ENCODE assay signal across 1 cellular context in the genomic region with DNA sequence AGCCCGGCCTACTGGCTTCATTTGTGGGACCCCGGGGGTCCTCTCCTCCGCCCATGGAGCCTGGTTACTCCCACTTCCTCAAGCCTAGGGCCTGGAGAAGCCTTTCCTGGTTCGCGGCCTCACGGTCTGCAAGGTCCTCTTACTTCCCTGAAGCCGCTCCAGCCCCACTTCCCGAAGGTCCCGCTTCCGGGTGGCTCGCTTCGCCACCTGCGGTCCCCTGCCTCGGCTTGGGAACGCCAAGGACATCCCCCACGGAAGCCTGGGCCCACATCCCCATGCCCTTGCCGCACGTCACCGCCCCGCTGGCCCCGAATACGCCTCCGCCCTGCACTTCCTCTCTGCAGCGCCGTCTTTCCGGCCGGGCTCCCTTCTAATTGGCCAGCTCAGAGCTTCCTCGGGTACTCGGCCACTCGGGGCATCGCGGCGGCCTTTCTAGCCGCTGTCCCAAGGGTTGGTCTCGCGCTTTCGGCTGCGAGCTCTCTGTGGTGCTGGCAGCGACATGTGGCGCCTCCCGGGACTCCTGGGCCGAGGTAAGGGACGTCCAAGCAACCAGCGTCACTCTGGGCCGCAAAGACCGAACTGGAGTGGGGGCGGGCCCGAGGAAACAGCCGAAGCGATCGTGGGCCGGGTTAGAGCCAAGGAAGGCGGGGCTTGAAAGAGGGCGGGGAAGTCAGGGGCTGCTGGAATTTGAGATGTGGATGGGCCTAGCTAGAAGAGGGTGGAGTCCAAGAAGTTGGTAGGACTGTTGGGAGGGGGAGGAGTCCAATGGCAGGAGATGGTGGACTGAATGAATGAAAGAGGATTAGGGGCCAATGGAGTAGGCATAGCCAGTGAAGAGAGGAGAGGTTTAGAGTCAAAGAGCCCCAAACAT.
TF ChIP-seq lines count a peak whose summit lies in the region.

Gene DELE1 (plus strand): TSS at position 429 of the 871 bp plus-strand sequence. CDS start 71 bp downstream, at position 500.

TF ChIP-seq in WTC11, 78 proteins besides CTCF, POLR2A, EP300 and RAD21 (continued from another document and continues in another):
- TF ChIP-seq ATF2 (CRISPR knock-in tag; IDR thresholded peaks at IDR 0.05; ENCODE audit: borderline replicate concordance, low read depth) = no peak
- TF ChIP-seq ZNF263 (CRISPR knock-in tag; IDR thresholded peaks at IDR 0.05; ENCODE audit: low read depth) = no peak
- TF ChIP-seq TCF7 (CRISPR knock-in tag; IDR thresholded peaks at IDR 0.05; ENCODE audit: low read depth) = no peak
- no peak for TF ChIP-seq NR3C1 (CRISPR knock-in tag; conservative IDR thresholded peaks at IDR 0.05; ENCODE audit: low read depth)
- TF ChIP-seq USF1 (CRISPR knock-in tag; IDR thresholded peaks at IDR 0.05) = peak; percentile 5; the same call in 1 of the 2 replicates
- TF ChIP-seq, protein P1, sequence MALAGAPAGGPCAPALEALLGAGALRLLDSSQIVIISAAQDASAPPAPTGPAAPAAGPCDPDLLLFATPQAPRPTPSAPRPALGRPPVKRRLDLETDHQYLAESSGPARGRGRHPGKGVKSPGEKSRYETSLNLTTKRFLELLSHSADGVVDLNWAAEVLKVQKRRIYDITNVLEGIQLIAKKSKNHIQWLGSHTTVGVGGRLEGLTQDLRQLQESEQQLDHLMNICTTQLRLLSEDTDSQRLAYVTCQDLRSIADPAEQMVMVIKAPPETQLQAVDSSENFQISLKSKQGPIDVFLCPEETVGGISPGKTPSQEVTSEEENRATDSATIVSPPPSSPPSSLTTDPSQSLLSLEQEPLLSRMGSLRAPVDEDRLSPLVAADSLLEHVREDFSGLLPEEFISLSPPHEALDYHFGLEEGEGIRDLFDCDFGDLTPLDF (CRISPR knock-in tag; IDR thresholded peaks at IDR 0.05) = no peak
- peak; percentile 57; the same call in 1 of the 2 replicates for TF ChIP-seq ARID4B (CRISPR knock-in tag; IDR thresholded peaks at IDR 0.05; ENCODE audit: borderline replicate concordance)
- peak; percentile 56; the same call in 1 of the 2 replicates for TF ChIP-seq ATF1 (CRISPR knock-in tag; IDR thresholded peaks at IDR 0.05)
- peak; percentile 71 for TF ChIP-seq NFYB (CRISPR knock-in tag; conservative IDR thresholded peaks at IDR 0.05; ENCODE audit: low read depth)
- TF ChIP-seq GTF2I (CRISPR knock-in tag; conservative IDR thresholded peaks at IDR 0.05) = no peak
- no peak for TF ChIP-seq ZNF416 (CRISPR knock-in tag; IDR thresholded peaks at IDR 0.05)
- 0 out of 2 replicates have a peak, but pooled peaks have one; percentile 36 for TF ChIP-seq TEAD4 (CRISPR knock-in tag; IDR thresholded peaks at IDR 0.05)
- TF ChIP-seq ELF4 (CRISPR knock-in tag; IDR thresholded peaks at IDR 0.05; ENCODE audit: low read depth) = no peak; the same call in 1 of the 2 replicates
- TF ChIP-seq, protein P2, sequence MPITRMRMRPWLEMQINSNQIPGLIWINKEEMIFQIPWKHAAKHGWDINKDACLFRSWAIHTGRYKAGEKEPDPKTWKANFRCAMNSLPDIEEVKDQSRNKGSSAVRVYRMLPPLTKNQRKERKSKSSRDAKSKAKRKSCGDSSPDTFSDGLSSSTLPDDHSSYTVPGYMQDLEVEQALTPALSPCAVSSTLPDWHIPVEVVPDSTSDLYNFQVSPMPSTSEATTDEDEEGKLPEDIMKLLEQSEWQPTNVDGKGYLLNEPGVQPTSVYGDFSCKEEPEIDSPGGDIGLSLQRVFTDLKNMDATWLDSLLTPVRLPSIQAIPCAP (CRISPR knock-in tag; IDR thresholded peaks at IDR 0.05) = 0 out of 2 replicates have a peak, but pooled peaks have one; percentile 69
- no peak for TF ChIP-seq RELA (CRISPR knock-in tag; IDR thresholded peaks at IDR 0.05; ENCODE audit: borderline replicate concordance)
- TF ChIP-seq, protein P3, sequence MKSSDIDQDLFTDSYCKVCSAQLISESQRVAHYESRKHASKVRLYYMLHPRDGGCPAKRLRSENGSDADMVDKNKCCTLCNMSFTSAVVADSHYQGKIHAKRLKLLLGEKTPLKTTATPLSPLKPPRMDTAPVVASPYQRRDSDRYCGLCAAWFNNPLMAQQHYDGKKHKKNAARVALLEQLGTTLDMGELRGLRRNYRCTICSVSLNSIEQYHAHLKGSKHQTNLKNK (CRISPR knock-in tag; IDR thresholded peaks at IDR 0.05) = no peak
- peak; percentile 84; the same call in 1 of the 2 replicates for TF ChIP-seq ZNF281 (CRISPR knock-in tag; IDR thresholded peaks at IDR 0.05)
- TF ChIP-seq, protein P4, sequence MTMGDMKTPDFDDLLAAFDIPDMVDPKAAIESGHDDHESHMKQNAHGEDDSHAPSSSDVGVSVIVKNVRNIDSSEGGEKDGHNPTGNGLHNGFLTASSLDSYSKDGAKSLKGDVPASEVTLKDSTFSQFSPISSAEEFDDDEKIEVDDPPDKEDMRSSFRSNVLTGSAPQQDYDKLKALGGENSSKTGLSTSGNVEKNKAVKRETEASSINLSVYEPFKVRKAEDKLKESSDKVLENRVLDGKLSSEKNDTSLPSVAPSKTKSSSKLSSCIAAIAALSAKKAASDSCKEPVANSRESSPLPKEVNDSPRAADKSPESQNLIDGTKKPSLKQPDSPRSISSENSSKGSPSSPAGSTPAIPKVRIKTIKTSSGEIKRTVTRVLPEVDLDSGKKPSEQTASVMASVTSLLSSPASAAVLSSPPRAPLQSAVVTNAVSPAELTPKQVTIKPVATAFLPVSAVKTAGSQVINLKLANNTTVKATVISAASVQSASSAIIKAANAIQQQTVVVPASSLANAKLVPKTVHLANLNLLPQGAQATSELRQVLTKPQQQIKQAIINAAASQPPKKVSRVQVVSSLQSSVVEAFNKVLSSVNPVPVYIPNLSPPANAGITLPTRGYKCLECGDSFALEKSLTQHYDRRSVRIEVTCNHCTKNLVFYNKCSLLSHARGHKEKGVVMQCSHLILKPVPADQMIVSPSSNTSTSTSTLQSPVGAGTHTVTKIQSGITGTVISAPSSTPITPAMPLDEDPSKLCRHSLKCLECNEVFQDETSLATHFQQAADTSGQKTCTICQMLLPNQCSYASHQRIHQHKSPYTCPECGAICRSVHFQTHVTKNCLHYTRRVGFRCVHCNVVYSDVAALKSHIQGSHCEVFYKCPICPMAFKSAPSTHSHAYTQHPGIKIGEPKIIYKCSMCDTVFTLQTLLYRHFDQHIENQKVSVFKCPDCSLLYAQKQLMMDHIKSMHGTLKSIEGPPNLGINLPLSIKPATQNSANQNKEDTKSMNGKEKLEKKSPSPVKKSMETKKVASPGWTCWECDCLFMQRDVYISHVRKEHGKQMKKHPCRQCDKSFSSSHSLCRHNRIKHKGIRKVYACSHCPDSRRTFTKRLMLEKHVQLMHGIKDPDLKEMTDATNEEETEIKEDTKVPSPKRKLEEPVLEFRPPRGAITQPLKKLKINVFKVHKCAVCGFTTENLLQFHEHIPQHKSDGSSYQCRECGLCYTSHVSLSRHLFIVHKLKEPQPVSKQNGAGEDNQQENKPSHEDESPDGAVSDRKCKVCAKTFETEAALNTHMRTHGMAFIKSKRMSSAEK (CRISPR knock-in tag; IDR thresholded peaks at IDR 0.05; ENCODE audit: borderline replicate concordance) = no peak
- TF ChIP-seq ZNF317 (CRISPR knock-in tag; IDR thresholded peaks at IDR 0.05; ENCODE audit: borderline replicate concordance, low read depth) = peak; percentile 53
- peak; percentile 67 for TF ChIP-seq FOXK1 (CRISPR knock-in tag; IDR thresholded peaks at IDR 0.05)
- no peak for TF ChIP-seq NR2C2 (CRISPR knock-in tag; IDR thresholded peaks at IDR 0.05)
- peak; percentile 91; the same call in 1 of the 2 replicates for TF ChIP-seq FOXP4 (CRISPR knock-in tag; IDR thresholded peaks at IDR 0.05)
- TF ChIP-seq, protein P5, sequence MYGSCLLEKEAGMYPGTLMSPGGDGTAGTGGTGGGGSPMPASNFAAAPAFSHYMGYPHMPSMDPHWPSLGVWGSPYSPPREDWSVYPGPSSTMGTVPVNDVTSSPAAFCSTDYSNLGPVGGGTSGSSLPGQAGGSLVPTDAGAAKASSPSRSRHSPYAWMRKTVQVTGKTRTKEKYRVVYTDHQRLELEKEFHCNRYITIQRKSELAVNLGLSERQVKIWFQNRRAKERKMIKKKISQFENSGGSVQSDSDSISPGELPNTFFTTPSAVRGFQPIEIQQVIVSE (CRISPR knock-in tag; IDR thresholded peaks at IDR 0.05; ENCODE audit: borderline replicate concordance) = no peak
- no peak for TF ChIP-seq JUN (CRISPR knock-in tag; IDR thresholded peaks at IDR 0.05)
- peak; percentile 90; the same call in 1 of the 2 replicates for TF ChIP-seq FOXP1 (CRISPR knock-in tag; IDR thresholded peaks at IDR 0.05; ENCODE audit: borderline replicate concordance)
- peak; percentile 60; the same call in 1 of the 2 replicates for TF ChIP-seq HMGXB4 (CRISPR knock-in tag; IDR thresholded peaks at IDR 0.05)
